Comparison of ENCODE assay signal across 23 cellular contexts in the genomic region with DNA sequence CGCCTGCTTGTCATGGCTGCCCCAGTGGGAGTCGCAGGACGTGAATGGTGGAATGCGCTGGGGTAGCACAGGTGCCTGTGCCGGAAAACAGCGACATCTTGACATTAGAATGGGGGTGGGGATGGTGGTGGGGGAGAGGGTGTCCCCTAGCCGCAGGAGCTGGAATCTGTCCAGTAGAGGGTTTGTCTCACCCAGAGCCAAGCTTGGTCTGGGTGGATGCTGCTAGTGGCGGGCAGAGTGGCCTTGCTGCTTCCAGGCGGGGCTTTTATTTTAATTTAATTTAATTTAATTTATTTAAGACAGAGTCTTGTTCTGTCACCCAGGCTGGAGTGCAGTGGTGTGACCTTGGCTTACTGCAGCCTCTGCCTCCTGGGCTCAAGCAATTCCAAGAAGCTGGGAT. TPM values are rescaled to one million over a fixed set of nuclear protein-coding genes. Genes with fewer than 3 reads are reported as not detected.
DNase-seq lines count a peak whose midpoint lies in the region; ATAC-seq and TF ChIP-seq lines count a peak whose summit lies in the region.
"Had no signal": no experiment of that assay in that cellular context is flagged by ENCODE, and none has a peak within 500 bp of the region (broad histone marks: within the 10 kb centered on the region; RNA-seq: fewer than 3 reads in every experiment).

No MANE protein-coding gene starts in this region.

- H3K9me3 ChIP-seq in esophagus muscularis mucosa (no peaks in the 10 kb centered on the region), vagina (no peaks in the 10 kb centered on the region)
- H3K9me3 ChIP-seq: body of pancreas, sigmoid colon had no signal

- no peak overlapping the region for H3K4me3 Mint-ChIP-seq in neural crest cell
- no peak overlapping the region for H3K4me3 Mint-ChIP-seq in activated T-helper 17 cell treated with anti-CD3 and anti-CD28 coated beads, Interleukin-2, amount 50 U/mL, for 72 hours
- H3K4me3 Mint-ChIP-seq: naive thymus-derived CD4-positive, alpha-beta T cell had no signal

- H3K27me3 ChIP-seq in esophagus muscularis mucosa (no peaks in the 10 kb centered on the region), vagina (no peaks in the 10 kb centered on the region)
- H3K27me3 ChIP-seq: body of pancreas, sigmoid colon had no signal

- no peak overlapping the region for H3K4me3 ChIP-seq in esophagus muscularis mucosa
- H3K4me3 ChIP-seq in vagina: no peak overlapping the region
- H3K4me3 ChIP-seq: body of pancreas, sigmoid colon had no signal

- ATAC-seq in GM21381 (IDR thresholded peaks at IDR 0.05; ENCODE audit: unreplicated experiment): no peak
- ATAC-seq in activated T-helper 17 cell treated with anti-CD3 and anti-CD28 coated beads, Interleukin-2, amount 50 U/mL, for 72 hours (replicated peaks): no peak
- ATAC-seq: body of pancreas; esophagus mucosa; naive thymus-derived CD4-positive, alpha-beta T cell had no signal

- H3K27ac ChIP-seq in esophagus muscularis mucosa (replicated peaks in 1 of 4) (peak overlapping the region in 3 of 4 donors; percentile 72 to 86 (median 84)), vagina (peak overlapping the region; percentile 67)
- H3K27ac ChIP-seq: 22Rv1 had no signal

- intact Hi-C loops in esophagus muscularis mucosa (cut with DNase I): no loop called here
- intact Hi-C loops in vagina (cut with DNase I): no loop called here

- peaks cover 43% of the 10 kb centered on the region for H3K4me1 Mint-ChIP-seq in neural crest cell
- no peaks in the 10 kb centered on the region for H3K4me1 Mint-ChIP-seq in activated T-helper 17 cell treated with anti-CD3 and anti-CD28 coated beads, Interleukin-2, amount 50 U/mL, for 72 hours

- no peak for TF ChIP-seq EP300 in esophagus muscularis mucosa (IDR thresholded peaks at IDR 0.05)

- H3K27ac Mint-ChIP-seq in neural crest cell (ENCODE audit: unreplicated experiment): peak overlapping the region; percentile 89
- no peak overlapping the region for H3K27ac Mint-ChIP-seq in activated T-helper 17 cell treated with anti-CD3 and anti-CD28 coated beads, Interleukin-2, amount 50 U/mL, for 72 hours

- WGBS in esophagus muscularis mucosa: 96% methylated on average over 9 of the region's 9 CpGs

- DNase-seq in NCI-H82 (lab: John Stamatoyannopoulos, UW) (peak; percentile 53), NCI-H82 treated with DMSO at 0.1 percent for 48 hours (lab: John Stamatoyannopoulos, UW; ENCODE audit: unreplicated experiment) (no peak), esophagus muscularis mucosa (ENCODE audit: extremely low spot score) (no peak), neural crest cell (ENCODE audit: low read depth, low spot score) (no peak), vagina (ENCODE audit: extremely low spot score in 2 of 2) (no peak), COLO829 (ENCODE audit: low spot score) (no peak)
- DNase-seq: activated CD4-positive, alpha-beta T cell treated with anti-CD3 and anti-CD28 coated beads for 48 hours; body of pancreas; COR-L47; effector CD8-positive, alpha-beta T cell; kidney glomerular epithelial cell; mesendoderm; MV-4-11; naive thymus-derived CD4-positive, alpha-beta T cell; NCI-H1694; NCI-H2227 treated with DMSO at 0.1 percent for 48 hours; OCI-M1; SHP77 treated with DMSO at 0.1 percent for 48 hours; sigmoid colon had no signal

- H3K27me3 Mint-ChIP-seq in neural crest cell (ENCODE audit: low read depth): no peaks in the 10 kb centered on the region
- H3K27me3 Mint-ChIP-seq in activated T-helper 17 cell treated with anti-CD3 and anti-CD28 coated beads, Interleukin-2, amount 50 U/mL, for 72 hours: no peaks in the 10 kb centered on the region

- TF ChIP-seq POLR2A in esophagus muscularis mucosa (IDR thresholded peaks at IDR 0.05; ENCODE audit: low read depth) (no peak), vagina (IDR thresholded peaks at IDR 0.05) (no peak)

- no peaks in the 10 kb centered on the region for H3K9me3 Mint-ChIP-seq in neural crest cell
- no peaks in the 10 kb centered on the region for H3K9me3 Mint-ChIP-seq in activated T-helper 17 cell treated with anti-CD3 and anti-CD28 coated beads, Interleukin-2, amount 50 U/mL, for 72 hours
- H3K9me3 Mint-ChIP-seq: naive thymus-derived CD4-positive, alpha-beta T cell had no signal

- H3K36me3 ChIP-seq in esophagus muscularis mucosa: peaks cover 0 to 5% (median 0%) of the 10 kb centered on the region in 4 donors
- no peaks in the 10 kb centered on the region for H3K36me3 ChIP-seq in vagina
- H3K36me3 ChIP-seq: sigmoid colon had no signal

- TF ChIP-seq CTCF in esophagus muscularis mucosa (IDR thresholded peaks at IDR 0.05) (no peak), neural crest cell (conservative IDR thresholded peaks at IDR 0.05) (no peak), vagina (IDR thresholded peaks at IDR 0.05) (no peak)

- H3K4me1 ChIP-seq in esophagus muscularis mucosa (peaks cover 77 to 100% (median 98%) of the 10 kb centered on the region in 4 donors), vagina (peaks cover 88% of the 10 kb centered on the region)

- H3K36me3 Mint-ChIP-seq in neural crest cell (ENCODE audit: low read depth): no peaks in the 10 kb centered on the region
- H3K36me3 Mint-ChIP-seq in activated T-helper 17 cell treated with anti-CD3 and anti-CD28 coated beads, Interleukin-2, amount 50 U/mL, for 72 hours (ENCODE audit: low read depth): no peaks in the 10 kb centered on the region
- H3K36me3 Mint-ChIP-seq: naive thymus-derived CD4-positive, alpha-beta T cell had no signal

RNA-seq across cellular contexts. Expression of a gene that starts 7.7 kb away (rescaled TPM):
- 10 to 100 TPM; 31.1 to 54.5 (median 36.7) TPM for total RNA-seq in esophagus muscularis mucosa
- total RNA-seq in neural crest cell: 47.5 and 53.6 TPM in 2 replicates
- 113 TPM for total RNA-seq in vagina
- 1 to 10 TPM; 4.6 to 4.8 TPM for total RNA-seq in activated T-helper 17 cell treated with anti-CD3 and anti-CD28 coated beads, Interleukin-2, amount 50 U/mL, for 72 hours

RNA-seq across cellular contexts. Expression of a gene that starts 51.0 kb away (rescaled TPM):
- total RNA-seq in esophagus muscularis mucosa (10 to 100 TPM; 17.6 to 29.2 (median 25.8) TPM), neural crest cell (32.7 and 33.2 TPM in 2 replicates), vagina (31.7 TPM)
- 10 to 100 TPM; 17.2 to 19.8 TPM for total RNA-seq in activated T-helper 17 cell treated with anti-CD3 and anti-CD28 coated beads, Interleukin-2, amount 50 U/mL, for 72 hours
